ENCODE assay signal across 21 cellular contexts in the genomic region with DNA sequence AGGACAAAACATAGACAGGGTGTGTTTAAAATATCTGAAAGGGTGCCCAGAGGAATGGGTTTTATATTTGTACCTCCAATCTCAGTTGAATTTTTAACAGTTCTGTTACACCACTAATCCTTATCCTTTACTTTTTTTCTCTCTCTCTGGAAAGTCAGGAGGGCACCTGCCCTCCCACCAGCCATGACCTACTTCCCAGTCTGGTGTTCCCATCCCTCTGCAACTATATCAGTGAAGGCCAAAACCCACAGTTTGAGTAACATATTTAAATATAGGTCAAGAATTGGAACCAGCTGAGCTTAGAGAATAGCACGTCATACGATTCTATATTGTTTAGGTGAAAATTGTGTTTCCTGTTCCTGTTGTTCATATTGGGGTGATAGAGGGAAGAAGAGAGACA.
DNase-seq lines count a peak whose midpoint lies in the region; ATAC-seq and TF ChIP-seq lines count a peak whose summit lies in the region.
"Had no signal": no experiment of that assay in that cellular context is flagged by ENCODE, and none has a peak within 500 bp of the region (broad histone marks: within the 10 kb centered on the region; RNA-seq: fewer than 3 reads in every experiment).

No MANE protein-coding gene starts in this region.

- peaks cover 3% of the 10 kb centered on the region for H3K27me3 Mint-ChIP-seq in brain
- H3K27me3 Mint-ChIP-seq in progenitor cell of endocrine pancreas, result no peaks in the 10 kb centered on the region
- H3K27me3 Mint-ChIP-seq: CD4-positive, CD25-positive, alpha-beta regulatory T cell had no signal

- H3K9me3 Mint-ChIP-seq in brain (peaks cover 0 to 7% (median 5%) of the 10 kb centered on the region in 5 experiments), progenitor cell of endocrine pancreas (ENCODE audit: low read depth) (peaks cover 6% of the 10 kb centered on the region)
- H3K9me3 Mint-ChIP-seq: CD4-positive, alpha-beta memory T cell; CD8-positive, alpha-beta memory T cell had no signal

- H3K27ac Mint-ChIP-seq in brain (peak overlapping the region in 3 of 5 experiments; percentile 21 to 65 (median 25)), progenitor cell of endocrine pancreas (peak overlapping the region; percentile 0)
- H3K27ac Mint-ChIP-seq: CD14-positive monocyte; CD4-positive, alpha-beta memory T cell; CD4-positive, CD25-positive, alpha-beta regulatory T cell; CD8-positive, alpha-beta memory T cell had no signal

- DNase-seq in cerebellum (ENCODE audit: low spot score) (peak; percentile 64), progenitor cell of endocrine pancreas (ENCODE audit: low spot score, unreplicated experiment) (no peak), NCI-H1436 (lab: John Stamatoyannopoulos, UW) (no peak)
- no peak for DNase-seq in stimulated activated CD4-positive, alpha-beta T cell treated with anti-CD3 and anti-CD28 coated beads, Interleukin-2, amount 100 ng/mL, for 48 hours
- DNase-seq: 8988T; ACHN; BE2C; CD4-positive, alpha-beta memory T cell; CD4-positive, CD25-positive, alpha-beta regulatory T cell; CD8-positive, alpha-beta memory T cell; COR-L47; DMS 273 treated with DMSO at 0.1 percent for 48 hours; DMS153; DMS53; DMS79; DND-41; EL; GF-D8 had no signal

- peaks cover 8% of the 10 kb centered on the region for H3K36me3 Mint-ChIP-seq in brain
- H3K36me3 Mint-ChIP-seq in progenitor cell of endocrine pancreas (ENCODE audit: insufficient read depth), result no peaks in the 10 kb centered on the region
- H3K36me3 Mint-ChIP-seq: CD14-positive monocyte; CD4-positive, alpha-beta memory T cell; CD4-positive, CD25-positive, alpha-beta regulatory T cell; CD8-positive, alpha-beta memory T cell had no signal

- H3K4me1 Mint-ChIP-seq in brain, result peaks cover 71% of the 10 kb centered on the region
- peaks cover 25% of the 10 kb centered on the region for H3K4me1 Mint-ChIP-seq in progenitor cell of endocrine pancreas (ENCODE audit: low read depth)
- H3K4me1 Mint-ChIP-seq: CD14-positive monocyte; CD4-positive, alpha-beta memory T cell; CD4-positive, CD25-positive, alpha-beta regulatory T cell; CD8-positive, alpha-beta memory T cell had no signal

- ATAC-seq in HG03565 (IDR thresholded peaks at IDR 0.05; ENCODE audit: unreplicated experiment), result no peak

- no peak overlapping the region for H3K4me3 Mint-ChIP-seq in brain
- no peak overlapping the region for H3K4me3 Mint-ChIP-seq in progenitor cell of endocrine pancreas (ENCODE audit: low read depth)
- H3K4me3 Mint-ChIP-seq: CD14-positive monocyte; CD4-positive, CD25-positive, alpha-beta regulatory T cell; CD8-positive, alpha-beta memory T cell had no signal

- TF ChIP-seq CTCF in brain (conservative IDR thresholded peaks at IDR 0.05) (no peak), progenitor cell of endocrine pancreas (IDR thresholded peaks at IDR 0.05; ENCODE audit: unreplicated experiment) (no peak)
